Comparison of ENCODE assay signal across 8 cellular contexts in the genomic region with DNA sequence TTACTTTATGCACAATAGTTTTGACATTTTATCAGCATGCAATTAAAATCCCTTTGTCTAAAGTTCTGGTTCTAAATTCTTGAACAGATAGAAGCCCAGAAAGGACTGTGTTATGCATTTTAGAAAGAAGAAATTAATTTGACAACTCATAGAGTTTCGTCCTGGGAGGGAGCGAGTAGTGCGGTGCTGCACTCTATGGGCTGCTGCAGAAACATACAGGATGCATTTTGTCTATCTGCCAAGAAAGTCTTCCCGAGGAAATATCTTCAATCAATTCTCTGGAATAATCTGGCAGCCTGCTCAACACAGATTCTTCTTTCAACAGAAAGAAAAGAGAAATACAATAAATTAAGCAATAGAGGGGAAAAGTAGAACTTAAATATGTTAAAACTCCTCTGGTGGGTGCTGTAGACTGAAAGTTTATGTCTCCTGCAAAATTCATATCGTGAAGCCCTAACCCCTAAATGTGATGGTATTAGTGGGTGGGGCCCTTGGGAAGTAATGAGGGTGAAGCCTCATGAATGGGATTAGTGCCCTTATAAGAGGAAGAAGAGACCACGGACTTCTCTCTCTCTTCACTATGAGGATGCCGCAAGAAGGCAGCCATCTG. TPM values are rescaled to one million over a fixed set of nuclear protein-coding genes. Genes with fewer than 3 reads are reported as not detected.
DNase-seq lines count a peak whose midpoint lies in the region; ATAC-seq, FAIRE-seq and TF ChIP-seq lines count a peak whose summit lies in the region.

No MANE protein-coding gene starts in this region.

- no peak overlapping the region for H3K4me3 Mint-ChIP-seq in endothelial cell (ENCODE audit: unreplicated experiment)
- H3K4me3 Mint-ChIP-seq in neural crest cell, result no peak overlapping the region
- no peak overlapping the region for H3K4me3 Mint-ChIP-seq in activated CD4-positive, alpha-beta T cell treated with anti-CD3 and anti-CD28 coated beads, Interleukin-2, amount 10 ng/mL, durations not matched to agents 24 days and 14 days

- POLR2A ChIA-PET in GM10248 (lab: Yijun Ruan, JAX), result no interaction called here

- no peak overlapping the region for H3K27ac Mint-ChIP-seq in endothelial cell (ENCODE audit: unreplicated experiment)
- no peak overlapping the region for H3K27ac Mint-ChIP-seq in neural crest cell (ENCODE audit: unreplicated experiment)
- H3K27ac Mint-ChIP-seq in activated CD4-positive, alpha-beta T cell treated with anti-CD3 and anti-CD28 coated beads, Interleukin-2, amount 10 ng/mL, durations not matched to agents 24 days and 14 days, result no peak overlapping the region

- H3K27me3 Mint-ChIP-seq in endothelial cell (ENCODE audit: unreplicated experiment) (no peaks in the 10 kb centered on the region), neural crest cell (ENCODE audit: low read depth) (peaks cover 2% of the 10 kb centered on the region)
- H3K27me3 Mint-ChIP-seq in activated CD4-positive, alpha-beta T cell treated with anti-CD3 and anti-CD28 coated beads, Interleukin-2, amount 10 ng/mL, durations not matched to agents 24 days and 14 days, result peaks cover 52% of the 10 kb centered on the region

- H3K4me1 Mint-ChIP-seq in endothelial cell (ENCODE audit: unreplicated experiment) (peaks cover 11% of the 10 kb centered on the region), neural crest cell (no peaks in the 10 kb centered on the region)
- peaks cover 5% of the 10 kb centered on the region for H3K4me1 Mint-ChIP-seq in activated CD4-positive, alpha-beta T cell treated with anti-CD3 and anti-CD28 coated beads, Interleukin-2, amount 10 ng/mL, durations not matched to agents 24 days and 14 days

- FAIRE-seq in H54 (lab: Jason Lieb, UNC), result no peak

- intact Hi-C loops in activated CD4-positive, alpha-beta T cell treated with anti-CD3 and anti-CD28 coated beads, Interleukin-2, amount 10 ng/mL, durations not matched to agents 24 days and 14 days (cut with micrococcal nuclease), result loop anchor here (5.0 kb wide), 1 partner anchor 659 kb away; no protein-coding TSS in a partner anchor

- no peaks in the 10 kb centered on the region for H3K36me3 Mint-ChIP-seq in endothelial cell (ENCODE audit: low read depth, unreplicated experiment)
- H3K36me3 Mint-ChIP-seq in neural crest cell (ENCODE audit: low read depth), result no peaks in the 10 kb centered on the region
- H3K36me3 Mint-ChIP-seq in activated CD4-positive, alpha-beta T cell treated with anti-CD3 and anti-CD28 coated beads, Interleukin-2, amount 10 ng/mL, durations not matched to agents 24 days and 14 days (ENCODE audit: low read depth), result no peaks in the 10 kb centered on the region

- no peaks in the 10 kb centered on the region for H3K9me3 Mint-ChIP-seq in endothelial cell (ENCODE audit: unreplicated experiment)
- H3K9me3 Mint-ChIP-seq in neural crest cell, result no peaks in the 10 kb centered on the region
- H3K9me3 Mint-ChIP-seq in activated CD4-positive, alpha-beta T cell treated with anti-CD3 and anti-CD28 coated beads, Interleukin-2, amount 10 ng/mL, durations not matched to agents 24 days and 14 days, result no peaks in the 10 kb centered on the region

- ATAC-seq in HG02642 (IDR thresholded peaks at IDR 0.05; ENCODE audit: poor library complexity, unreplicated experiment), result no peak

- TF ChIP-seq POLR2A in H54 (IDR thresholded peaks at IDR 0.05; ENCODE audit: low read depth, low read length), result no peak

- DNase-seq in GM10248 (ENCODE audit: extremely low spot score) (no peak), NCI-H446 treated with DMSO at 0.1 percent for 48 hours (lab: John Stamatoyannopoulos, UW) (peak; percentile 8), endothelial cell (ENCODE audit: low spot score) (peak; percentile 16), neural crest cell (ENCODE audit: low read depth, low spot score) (no peak), H54 (ENCODE audit: insufficient read length, low spot score) (no peak)
- DNase-seq in activated CD4-positive, alpha-beta T cell treated with anti-CD3 and anti-CD28 coated beads, Interleukin-2, amount 50 U/mL, for 48 hours, result no peak
- DNase-seq in activated CD4-positive, alpha-beta T cell treated with anti-CD3 and anti-CD28 coated beads, Interleukin-2, amount 10 ng/mL, durations not matched to agents 24 days and 14 days, result no peak

- TF ChIP-seq CTCF in GM10248 (IDR thresholded peaks at IDR 0.05; ENCODE audit: control extremely low read depth, extremely low read depth, low read depth, missing control alignments), result peak; percentile 24
- TF ChIP-seq CTCF in endothelial cell (IDR thresholded peaks at IDR 0.05; ENCODE audit: unreplicated experiment), result no peak
- peak; percentile 63 for TF ChIP-seq CTCF in neural crest cell (conservative IDR thresholded peaks at IDR 0.05)

- CTCF ChIA-PET in GM10248 (lab: Yijun Ruan, JAX), result no interaction called here

RNA-seq across cellular contexts. Expression of a gene that starts 39.0 kb away (rescaled TPM):
- total RNA-seq in endothelial cell (ENCODE audit: unreplicated experiment), result 55.4 TPM
- total RNA-seq in neural crest cell, result 76.6 and 78.7 TPM in 2 replicates
- total RNA-seq in activated CD4-positive, alpha-beta T cell treated with anti-CD3 and anti-CD28 coated beads, Interleukin-2, amount 10 ng/mL, durations not matched to agents 24 days and 14 days, result 70.7 and 72.8 TPM in 2 replicates

Comparison
In these comparisons a context has a peak if more than half of its experiments do, and no peak if none do; other contexts are left out.
1. DNase-seq: peak in NCI-H446 treated with DMSO at 0.1 percent for 48 hours (single experiment) and endothelial cell (single experiment); none in GM10248 (single experiment), neural crest cell (single experiment), activated CD4-positive, alpha-beta T cell treated with anti-CD3 and anti-CD28 coated beads, Interleukin-2, amount 50 U/mL, for 48 hours (0 of 2), activated CD4-positive, alpha-beta T cell treated with anti-CD3 and anti-CD28 coated beads, Interleukin-2, amount 10 ng/mL, durations not matched to agents 24 days and 14 days (single experiment) and H54 (single experiment).